ENCODE assay signal across 8 cellular contexts in the genomic region with DNA sequence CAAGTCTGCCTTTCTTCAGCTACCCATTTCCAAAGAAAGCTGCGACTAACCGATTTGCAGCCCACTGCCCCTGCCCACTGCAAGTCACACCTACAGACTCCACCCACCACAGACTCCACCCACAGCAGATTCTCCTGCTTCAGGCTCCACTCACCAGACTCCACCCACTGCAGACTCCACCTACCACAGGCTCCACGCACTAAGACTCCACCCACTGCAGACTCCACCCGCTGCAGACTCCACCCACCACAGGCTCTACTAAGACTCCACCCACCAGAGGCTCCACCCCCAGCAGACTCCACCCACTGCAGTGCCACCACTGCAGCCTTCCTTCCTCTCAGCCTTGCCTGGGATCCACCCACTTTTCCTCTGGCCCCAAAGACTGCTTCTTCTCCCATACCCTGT. TPM values are rescaled to one million over a fixed set of nuclear protein-coding genes. Genes with fewer than 3 reads are reported as not detected.
DNase-seq lines count a peak whose midpoint lies in the region; ATAC-seq and TF ChIP-seq lines count a peak whose summit lies in the region.

No MANE protein-coding gene starts in this region.

- no peak overlapping the region for H3K4me3 ChIP-seq in Jurkat, Clone E6-1 (ENCODE audit: low read length)

- peak; percentile 71 for DNase-seq in Jurkat, Clone E6-1 (ENCODE audit: low read depth, low spot score)
- peak; percentile 3 for DNase-seq in activated T-cell treated with anti-CD3 and anti-CD28 coated beads for 4 hours
- peak; percentile 83 for DNase-seq in iPS-NIHi11 (ENCODE audit: low spot score)
- peak; percentile 9 to 23 for DNase-seq in stimulated activated naive CD8-positive, alpha-beta T cell treated with anti-CD3 and anti-CD28 coated beads, Interleukin-15, amount 100 ng/mL, for 72 hours
- no peak for DNase-seq in DMS79 (lab: John Stamatoyannopoulos, UW)
- no peak for DNase-seq in glutamatergic neuron

- H3K9me3 Mint-ChIP-seq in stimulated activated naive CD8-positive, alpha-beta T cell treated with anti-CD3 and anti-CD28 coated beads, Interleukin-15, amount 100 ng/mL, for 72 hours, result no peaks in the 10 kb centered on the region
- peaks cover 11% of the 10 kb centered on the region for H3K9me3 Mint-ChIP-seq in glutamatergic neuron (ENCODE audit: unreplicated experiment)

- no peak for TF ChIP-seq CTCF in glutamatergic neuron (IDR thresholded peaks at IDR 0.05; ENCODE audit: partially characterized antibody, unreplicated experiment)

- H3K27me3 Mint-ChIP-seq in stimulated activated naive CD8-positive, alpha-beta T cell treated with anti-CD3 and anti-CD28 coated beads, Interleukin-15, amount 100 ng/mL, for 72 hours, result peaks cover 12% of the 10 kb centered on the region
- H3K27me3 Mint-ChIP-seq in glutamatergic neuron (ENCODE audit: unreplicated experiment), result peaks cover 9% of the 10 kb centered on the region

- peaks cover 23% of the 10 kb centered on the region for H3K4me1 Mint-ChIP-seq in stimulated activated naive CD8-positive, alpha-beta T cell treated with anti-CD3 and anti-CD28 coated beads, Interleukin-15, amount 100 ng/mL, for 72 hours
- peaks cover 14% of the 10 kb centered on the region for H3K4me1 Mint-ChIP-seq in glutamatergic neuron (ENCODE audit: low read depth, unreplicated experiment)

- peak overlapping the region in 1 of 2 donors; percentile 27 for H3K27ac Mint-ChIP-seq in stimulated activated naive CD8-positive, alpha-beta T cell treated with anti-CD3 and anti-CD28 coated beads, Interleukin-15, amount 100 ng/mL, for 72 hours
- no peak overlapping the region for H3K27ac Mint-ChIP-seq in glutamatergic neuron (ENCODE audit: unreplicated experiment)

- peak; percentile 66 for ATAC-seq in GM18511 (IDR thresholded peaks at IDR 0.05; ENCODE audit: unreplicated experiment)
- ATAC-seq in stimulated activated naive CD8-positive, alpha-beta T cell treated with anti-CD3 and anti-CD28 coated beads, Interleukin-15, amount 100 ng/mL, for 72 hours, result peak; percentile 38
- ATAC-seq in HG03280 (IDR thresholded peaks at IDR 0.05; ENCODE audit: unreplicated experiment), result no peak

- no peak overlapping the region for H3K4me3 Mint-ChIP-seq in stimulated activated naive CD8-positive, alpha-beta T cell treated with anti-CD3 and anti-CD28 coated beads, Interleukin-15, amount 100 ng/mL, for 72 hours
- H3K4me3 Mint-ChIP-seq in glutamatergic neuron (ENCODE audit: unreplicated experiment), result no peak overlapping the region

- no peaks in the 10 kb centered on the region for H3K36me3 Mint-ChIP-seq in glutamatergic neuron (ENCODE audit: unreplicated experiment)

RNA-seq across cellular contexts. Expression of a gene that starts 41.3 kb away (rescaled TPM):
- polyA plus RNA-seq in Jurkat, Clone E6-1 (2012; ENCODE audit: insufficient read depth, insufficient read length), result 1.3 TPM
- total RNA-seq in glutamatergic neuron (ENCODE audit: unreplicated experiment), result 7.5 TPM

Comparison
In these comparisons a context has a peak if more than half of its experiments do, and no peak if none do; other contexts are left out.
1. DNase-seq: peak in Jurkat, Clone E6-1 (single experiment), activated T-cell treated with anti-CD3 and anti-CD28 coated beads for 4 hours (single experiment), iPS-NIHi11 (single experiment) and stimulated activated naive CD8-positive, alpha-beta T cell treated with anti-CD3 and anti-CD28 coated beads, Interleukin-15, amount 100 ng/mL, for 72 hours (2 of 2); none in DMS79 (single experiment) and glutamatergic neuron (single experiment).